In genomic region chr20:16007164-16007563, GRCh38 we compare ENCODE assay signal across 14 cellular contexts.
DNase-seq lines count a peak whose midpoint lies in the region; ATAC-seq lines count a peak whose summit lies in the region.
"Had no signal": no experiment of that assay in that cellular context is flagged by ENCODE, and none has a peak within 500 bp of the region (broad histone marks: within the 10 kb centered on the region; RNA-seq: fewer than 3 reads in every experiment).

No MANE protein-coding gene starts in this region.

- CTCF ChIA-PET in activated CD4-positive, alpha-beta memory T cell treated with anti-CD3 and anti-CD28 coated beads for 36 hours (lab: Charles Lee): no interaction called here

- no peak overlapping the region for H3K4me3 Mint-ChIP-seq in effector memory CD8-positive, alpha-beta T cell
- H3K4me3 Mint-ChIP-seq in activated CD4-positive, alpha-beta memory T cell treated with anti-CD3 and anti-CD28 coated beads for 36 hours: no peak overlapping the region
- H3K4me3 Mint-ChIP-seq: B cell had no signal

- no peaks in the 10 kb centered on the region for H3K36me3 Mint-ChIP-seq in effector memory CD8-positive, alpha-beta T cell (ENCODE audit: insufficient read depth)
- no peaks in the 10 kb centered on the region for H3K36me3 Mint-ChIP-seq in activated CD4-positive, alpha-beta memory T cell treated with anti-CD3 and anti-CD28 coated beads for 36 hours

- intact Hi-C loops in activated CD4-positive, alpha-beta memory T cell treated with anti-CD3 and anti-CD28 coated beads for 36 hours (cut with micrococcal nuclease): no loop called here

- no peak for DNase-seq in stimulated activated CD4-positive, alpha-beta T cell treated with anti-CD3 and anti-CD28 coated beads, Interleukin-2, amount 100 ng/mL, for 48 hours
- DNase-seq in effector memory CD8-positive, alpha-beta T cell: no peak
- DNase-seq in AG08396 (ENCODE audit: low spot score): no peak
- DNase-seq in activated CD4-positive, alpha-beta memory T cell treated with anti-CD3 and anti-CD28 coated beads for 36 hours: no peak
- DNase-seq: activated gamma-delta T cell, caudate nucleus, esophagus squamous epithelium, NCI-H446 had no signal

- H3K27ac Mint-ChIP-seq in effector memory CD8-positive, alpha-beta T cell: no peak overlapping the region
- no peak overlapping the region for H3K27ac Mint-ChIP-seq in activated CD4-positive, alpha-beta memory T cell treated with anti-CD3 and anti-CD28 coated beads for 36 hours
- H3K27ac Mint-ChIP-seq: B cell had no signal

- POLR2A ChIA-PET in activated CD4-positive, alpha-beta memory T cell treated with anti-CD3 and anti-CD28 coated beads for 36 hours (lab: Charles Lee): no interaction called here

- H3K4me1 Mint-ChIP-seq in effector memory CD8-positive, alpha-beta T cell (ENCODE audit: low read depth in 2 of 2): no peaks in the 10 kb centered on the region
- H3K4me1 Mint-ChIP-seq in activated CD4-positive, alpha-beta memory T cell treated with anti-CD3 and anti-CD28 coated beads for 36 hours (ENCODE audit: low read depth): no peaks in the 10 kb centered on the region

- H3K9me3 Mint-ChIP-seq in effector memory CD8-positive, alpha-beta T cell: peaks cover 0 to 12% of the 10 kb centered on the region in 2 donors
- no peaks in the 10 kb centered on the region for H3K9me3 Mint-ChIP-seq in activated CD4-positive, alpha-beta memory T cell treated with anti-CD3 and anti-CD28 coated beads for 36 hours

- no peaks in the 10 kb centered on the region for H3K27me3 Mint-ChIP-seq in effector memory CD8-positive, alpha-beta T cell
- H3K27me3 Mint-ChIP-seq in activated CD4-positive, alpha-beta memory T cell treated with anti-CD3 and anti-CD28 coated beads for 36 hours: no peaks in the 10 kb centered on the region
- H3K27me3 Mint-ChIP-seq: B cell had no signal

- peak; percentile 98 for ATAC-seq in GM18520 (IDR thresholded peaks at IDR 0.05; ENCODE audit: unreplicated experiment)
- peak; percentile 96 for ATAC-seq in GM21381 (IDR thresholded peaks at IDR 0.05; ENCODE audit: unreplicated experiment)
- peak; percentile 81 for ATAC-seq in HG02970 (IDR thresholded peaks at IDR 0.05; ENCODE audit: low FRiP score, unreplicated experiment)
- peak; percentile 96 for ATAC-seq in HG03565 (IDR thresholded peaks at IDR 0.05; ENCODE audit: unreplicated experiment)
- no peak for ATAC-seq in effector memory CD8-positive, alpha-beta T cell (replicated peaks)
- ATAC-seq: HCT116 had no signal
